ENCODE assay signal across 14 cellular contexts in the genomic region with DNA sequence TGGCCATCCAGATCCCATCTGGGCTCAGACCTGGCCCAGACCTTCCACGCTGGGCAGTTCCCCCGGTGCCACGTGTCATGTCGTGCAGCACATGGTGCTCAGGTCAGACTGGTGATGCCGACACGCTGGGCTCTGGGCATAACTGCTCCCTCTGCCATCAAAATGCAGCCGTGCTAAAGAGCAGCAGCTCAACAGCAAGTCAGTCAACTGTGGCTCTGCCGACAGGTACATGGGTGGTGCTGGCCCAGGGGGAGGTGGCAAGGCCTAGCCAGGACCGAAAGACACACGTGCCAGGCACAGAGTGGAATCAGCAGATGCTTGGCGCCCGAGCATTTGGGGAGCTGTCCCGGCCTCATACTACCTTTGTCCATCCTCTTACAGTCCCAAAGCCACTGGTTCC. TPM values are rescaled to one million over a fixed set of nuclear protein-coding genes. Genes with fewer than 3 reads are reported as not detected.
A peak's percentile ranks its signal among the peaks of the same experiment; 100 is the strongest.
DNase-seq lines count a peak whose midpoint lies in the region; ATAC-seq and TF ChIP-seq lines count a peak whose summit lies in the region.
"Had no signal": no experiment of that assay in that cellular context is flagged by ENCODE, and none has a peak within 500 bp of the region (broad histone marks: within the 10 kb centered on the region; RNA-seq: fewer than 3 reads in every experiment).

No MANE protein-coding gene starts in this region.

- peaks cover 8 to 24% of the 10 kb centered on the region in 2 donors for H3K4me1 ChIP-seq in left lung

- peak overlapping the region; percentile 28 to 99 for H3K27ac Mint-ChIP-seq in natural killer cell treated with Interleukin-12 subunit alpha and Interleukin-12 subunit beta and Interleukin-15 and Interleukin-18, amount 100 ng/mL, for 72 hours
- no peak overlapping the region for H3K27ac Mint-ChIP-seq in natural killer cell
- H3K27ac Mint-ChIP-seq in activated naive CD8-positive, alpha-beta T cell treated with anti-CD3 and anti-CD28 coated beads for 36 hours, result no peak overlapping the region

- intact Hi-C loops in natural killer cell (cut with micrococcal nuclease) (no loop called here), left lung (cut with DNase I) (no loop called here)

- no peak for DNase-seq in natural killer cell treated with Interleukin-12 subunit alpha and Interleukin-12 subunit beta and Interleukin-15 and Interleukin-18, amount 100 ng/mL, for 72 hours (ENCODE audit: low spot score)
- DNase-seq in natural killer cell (no peak), left lung (peak; percentile 25 to 42), NOMO-1 (lab: John Stamatoyannopoulos, UW; ENCODE audit: unreplicated experiment in 2 of 2) (no peak), AG08396 (ENCODE audit: low spot score) (no peak), omental fat pad (ENCODE audit: low spot score) (no peak)
- no peak for DNase-seq in activated naive CD8-positive, alpha-beta T cell treated with anti-CD3 and anti-CD28 coated beads for 36 hours
- DNase-seq: activated CD4-positive, alpha-beta T cell treated with anti-CD3 and anti-CD28 coated beads, Interleukin-2, amount 50 U/mL, for 48 hours; adrenal gland; CD4-positive, alpha-beta memory T cell; NCI-H1436; NCI-H774; small intestine had no signal

- no peaks in the 10 kb centered on the region for H3K9me3 Mint-ChIP-seq in natural killer cell treated with Interleukin-12 subunit alpha and Interleukin-12 subunit beta and Interleukin-15 and Interleukin-18, amount 100 ng/mL, for 72 hours
- no peaks in the 10 kb centered on the region for H3K9me3 Mint-ChIP-seq in natural killer cell
- H3K9me3 Mint-ChIP-seq in activated naive CD8-positive, alpha-beta T cell treated with anti-CD3 and anti-CD28 coated beads for 36 hours, result no peaks in the 10 kb centered on the region

- peaks cover 2 to 37% of the 10 kb centered on the region in 2 donors for H3K36me3 ChIP-seq in left lung

- ATAC-seq in natural killer cell treated with Interleukin-12 subunit alpha and Interleukin-12 subunit beta and Interleukin-15 and Interleukin-18, amount 100 ng/mL, for 72 hours, result no peak
- ATAC-seq in natural killer cell, result no peak
- no peak for ATAC-seq in left lung
- ATAC-seq in HG03342 (IDR thresholded peaks at IDR 0.05; ENCODE audit: unreplicated experiment), result no peak
- no peak for ATAC-seq in omental fat pad (ENCODE audit: low FRiP score)

- no peaks in the 10 kb centered on the region for H3K27me3 ChIP-seq in left lung
- H3K27me3 ChIP-seq: adrenal gland had no signal

- no peak overlapping the region for H3K27ac ChIP-seq in left lung
- H3K27ac ChIP-seq: adrenal gland had no signal

- no peaks in the 10 kb centered on the region for H3K9me3 ChIP-seq in left lung
- H3K9me3 ChIP-seq: adrenal gland had no signal

- H3K4me3 ChIP-seq in left lung, result no peak overlapping the region

- peaks cover 10% of the 10 kb centered on the region for H3K36me3 Mint-ChIP-seq in natural killer cell treated with Interleukin-12 subunit alpha and Interleukin-12 subunit beta and Interleukin-15 and Interleukin-18, amount 100 ng/mL, for 72 hours
- peaks cover 11% of the 10 kb centered on the region for H3K36me3 Mint-ChIP-seq in natural killer cell
- H3K36me3 Mint-ChIP-seq in activated naive CD8-positive, alpha-beta T cell treated with anti-CD3 and anti-CD28 coated beads for 36 hours, result peaks cover 31% of the 10 kb centered on the region

- peak overlapping the region; percentile 8 for H3K4me3 Mint-ChIP-seq in natural killer cell treated with Interleukin-12 subunit alpha and Interleukin-12 subunit beta and Interleukin-15 and Interleukin-18, amount 100 ng/mL, for 72 hours
- H3K4me3 Mint-ChIP-seq in natural killer cell, result no peak overlapping the region
- H3K4me3 Mint-ChIP-seq in activated naive CD8-positive, alpha-beta T cell treated with anti-CD3 and anti-CD28 coated beads for 36 hours, result peak overlapping the region; percentile 100

- H3K4me1 Mint-ChIP-seq in natural killer cell treated with Interleukin-12 subunit alpha and Interleukin-12 subunit beta and Interleukin-15 and Interleukin-18, amount 100 ng/mL, for 72 hours (ENCODE audit: low read depth in 2 of 2), result peaks cover 38 to 50% of the 10 kb centered on the region in 2 donors
- H3K4me1 Mint-ChIP-seq in natural killer cell, result peaks cover 57 to 60% of the 10 kb centered on the region in 2 donors
- H3K4me1 Mint-ChIP-seq in activated naive CD8-positive, alpha-beta T cell treated with anti-CD3 and anti-CD28 coated beads for 36 hours, result peaks cover 44% of the 10 kb centered on the region

- H3K27me3 Mint-ChIP-seq in natural killer cell treated with Interleukin-12 subunit alpha and Interleukin-12 subunit beta and Interleukin-15 and Interleukin-18, amount 100 ng/mL, for 72 hours, result no peaks in the 10 kb centered on the region
- H3K27me3 Mint-ChIP-seq in natural killer cell (ENCODE audit: low read depth in 2 of 2), result no peaks in the 10 kb centered on the region
- H3K27me3 Mint-ChIP-seq in activated naive CD8-positive, alpha-beta T cell treated with anti-CD3 and anti-CD28 coated beads for 36 hours, result no peaks in the 10 kb centered on the region
- H3K27me3 Mint-ChIP-seq: CD4-positive, alpha-beta memory T cell had no signal

- TF ChIP-seq CTCF in natural killer cell (IDR thresholded peaks at IDR 0.05) (no peak), left lung (IDR thresholded peaks at IDR 0.05) (no peak), omental fat pad (IDR thresholded peaks at IDR 0.05) (no peak)

RNA-seq across cellular contexts. Expression of gene MCRS1, which starts 1.6 kb away (rescaled TPM):
- total RNA-seq in natural killer cell treated with Interleukin-12 subunit alpha and Interleukin-12 subunit beta and Interleukin-15 and Interleukin-18, amount 100 ng/mL, for 72 hours, result 10 to 100 TPM; 64.9 to 89.8 TPM
- total RNA-seq in natural killer cell, result 10 to 100 TPM; 78.4 to 96.5 (median 83.9) TPM
- total RNA-seq in activated naive CD8-positive, alpha-beta T cell treated with anti-CD3 and anti-CD28 coated beads for 36 hours, result 10 to 100 TPM; 73.6 to 78.2 TPM
- total RNA-seq in left lung, result 10 to 100 TPM; 40.5 to 51.6 TPM
- 10 to 100 TPM; 31.2 to 57.2 (median 33.1) TPM for total RNA-seq in omental fat pad

RNA-seq across cellular contexts. Expression of gene KCNH3, which starts 27.5 kb away (rescaled TPM):
- under 1 TPM; 0.50 to 0.70 TPM for total RNA-seq in natural killer cell treated with Interleukin-12 subunit alpha and Interleukin-12 subunit beta and Interleukin-15 and Interleukin-18, amount 100 ng/mL, for 72 hours
- total RNA-seq in natural killer cell (1 to 10 TPM; 1.2 to 1.7 (median 1.6) TPM), left lung (1 to 10 TPM in 1 of 2 donors, under 1 TPM in 1; 0.15 to 2.4 TPM), omental fat pad (1 to 10 TPM in 1 of 4 donors, under 1 TPM in 3; 0.63 to 1.7 (median 0.79) TPM)
- total RNA-seq in activated naive CD8-positive, alpha-beta T cell treated with anti-CD3 and anti-CD28 coated beads for 36 hours, result 10 to 100 TPM; 10.2 to 10.9 TPM

RNA-seq across cellular contexts. Expression of gene FAM186B, which starts 39.1 kb away (rescaled TPM):
- total RNA-seq in natural killer cell treated with Interleukin-12 subunit alpha and Interleukin-12 subunit beta and Interleukin-15 and Interleukin-18, amount 100 ng/mL, for 72 hours, result 1 to 10 TPM; 2.0 to 2.3 TPM
- under 1 TPM; 0.56 to 0.85 (median 0.77) TPM for total RNA-seq in natural killer cell
- total RNA-seq in activated naive CD8-positive, alpha-beta T cell treated with anti-CD3 and anti-CD28 coated beads for 36 hours, result under 1 TPM; 0.14 to 0.41 TPM
- under 1 TPM; 0.20 to 0.42 TPM for total RNA-seq in left lung
- total RNA-seq in omental fat pad, result under 1 TPM in 3 of 4 donors, not detected in 1; 0.25 to 0.84 (median 0.48) TPM

RNA-seq across cellular contexts. Expression of gene PRPF40B, which starts 57.0 kb away (rescaled TPM):
- 10 to 100 TPM in 1 of 2 donors, 1 to 10 TPM in 1; 6.2 to 12.4 TPM for total RNA-seq in natural killer cell treated with Interleukin-12 subunit alpha and Interleukin-12 subunit beta and Interleukin-15 and Interleukin-18, amount 100 ng/mL, for 72 hours
- total RNA-seq in natural killer cell (1 to 10 TPM; 5.6 to 6.8 (median 5.9) TPM), left lung (10 to 100 TPM; 16.0 to 17.3 TPM), omental fat pad (10 to 100 TPM in 1 of 4 donors, 1 to 10 TPM in 3; 7.0 to 19.4 (median 9.4) TPM)
- total RNA-seq in activated naive CD8-positive, alpha-beta T cell treated with anti-CD3 and anti-CD28 coated beads for 36 hours, result 1 to 10 TPM; 8.1 to 8.5 TPM

Comparison
In these comparisons a context has a peak if more than half of its experiments do, and no peak if none do; other contexts are left out.
1. H3K27ac Mint-ChIP-seq: peak in natural killer cell treated with Interleukin-12 subunit alpha and Interleukin-12 subunit beta and Interleukin-15 and Interleukin-18, amount 100 ng/mL, for 72 hours (2 of 2); none in natural killer cell (0 of 2) and activated naive CD8-positive, alpha-beta T cell treated with anti-CD3 and anti-CD28 coated beads for 36 hours (single experiment).
2. DNase-seq: peak in left lung (2 of 2); none in natural killer cell treated with Interleukin-12 subunit alpha and Interleukin-12 subunit beta and Interleukin-15 and Interleukin-18, amount 100 ng/mL, for 72 hours (single experiment), natural killer cell (single experiment), activated naive CD8-positive, alpha-beta T cell treated with anti-CD3 and anti-CD28 coated beads for 36 hours (single experiment), NOMO-1 (0 of 2), AG08396 (single experiment) and omental fat pad (single experiment).